Comparison of ENCODE assay signal across 17 cellular contexts in genomic region chr4:150116506-150116905, GRCh38. TPM values are rescaled to one million over a fixed set of nuclear protein-coding genes. Genes with fewer than 3 reads are reported as not detected.
DNase-seq lines count a peak whose midpoint lies in the region; ATAC-seq and TF ChIP-seq lines count a peak whose summit lies in the region.
"Had no signal": no experiment of that assay in that cellular context is flagged by ENCODE, and none has a peak within 500 bp of the region (broad histone marks: within the 10 kb centered on the region; RNA-seq: fewer than 3 reads in every experiment).

No MANE protein-coding gene starts in this region.

- no peak overlapping the region for H4K12ac ChIP-seq in trophoblast cell (ENCODE audit: low read depth, low read length)

- H3K4me3 ChIP-seq in Panc1 (ENCODE audit: low read depth in 2 of 2, low read length in 2 of 2) (no peak overlapping the region), trophoblast cell (ENCODE audit: low read depth, low read length) (no peak overlapping the region), osteoblast (ENCODE audit: insufficient read depth, low read length) (no peak overlapping the region)
- H3K4me3 ChIP-seq: K562, PC-9, SK-N-MC had no signal

- no peak overlapping the region for H3K14ac ChIP-seq in trophoblast cell (ENCODE audit: low read length)

- intact Hi-C loops in Panc1 (cut with micrococcal nuclease; ENCODE audit: unreplicated experiment) (no loop called here), left ventricle myocardium superior (cut with micrococcal nuclease) (no loop called here), head of caudate nucleus (cut with DNase I) (no loop called here)

- H3K18ac ChIP-seq in trophoblast cell (ENCODE audit: low read length): no peak overlapping the region

- CTCF ChIA-PET in Panc1 (lab: Charles Lee): no interaction called here

- no peak for DNase-seq in Panc1 (ENCODE audit: low read depth, low spot score)
- no peak for DNase-seq in caudate nucleus (lab: John Stamatoyannopoulos, UW)
- no peak for DNase-seq in left ventricle myocardium superior
- DNase-seq in trophoblast cell: peak; percentile 65 to 77
- DNase-seq in head of caudate nucleus: no peak
- no peak for DNase-seq in osteoblast (ENCODE audit: insufficient read length, low spot score, missing footprints)
- no peak for DNase-seq in SIG-M5 (lab: John Stamatoyannopoulos, UW)
- DNase-seq: CD4-positive, alpha-beta T cell; HCEC 1CT; NCI-H1417 treated with DMSO at 0.1 percent for 48 hours; NCI-H1930; NCI-H2171; NCI-H774; PC-9 had no signal

- no peaks in the 10 kb centered on the region for H3K79me1 ChIP-seq in trophoblast cell (ENCODE audit: low read length)

- no peak overlapping the region for H3K4ac ChIP-seq in trophoblast cell (ENCODE audit: low read depth, low read length)

- TF ChIP-seq CTCF in Panc1 (IDR thresholded peaks at IDR 0.05): no peak
- no peak for TF ChIP-seq CTCF in osteoblast (IDR thresholded peaks at IDR 0.05; ENCODE audit: extremely low read depth, low read depth, low read length)

- no peak overlapping the region for H4K8ac ChIP-seq in trophoblast cell (ENCODE audit: low read depth, low read length)

- no peak overlapping the region for H3K23ac ChIP-seq in trophoblast cell (ENCODE audit: low read length)

- no peak overlapping the region for H2BK5ac ChIP-seq in trophoblast cell (ENCODE audit: low read depth, low read length, poor library complexity)

- no TSS peak for BruUV-seq in Panc1 (replicated peaks; lab: Mats Ljungman, UMichigan)

- H3K27me3 ChIP-seq in Panc1 (ENCODE audit: control insufficient read depth, insufficient read depth, low read length) (no peaks in the 10 kb centered on the region), trophoblast cell (ENCODE audit: insufficient read depth, low read length) (no peaks in the 10 kb centered on the region), osteoblast (ENCODE audit: insufficient read depth, low read length) (no peaks in the 10 kb centered on the region)

- ATAC-seq in Panc1 (peak; percentile 47; the same call in 1 of the 2 replicates), left ventricle myocardium superior (peak; percentile 88), GM19324 (IDR thresholded peaks at IDR 0.05; ENCODE audit: low FRiP score, unreplicated experiment) (no peak)
- ATAC-seq: K562 had no signal

- peak overlapping the region; percentile 82 for H3K27ac ChIP-seq in Panc1 (ENCODE audit: low read length)
- H3K27ac ChIP-seq in caudate nucleus (ENCODE audit: low read depth, low read length): peak overlapping the region; percentile 73
- no peak overlapping the region for H3K27ac ChIP-seq in trophoblast cell (ENCODE audit: low read depth, low read length)
- no peak overlapping the region for H3K27ac ChIP-seq in osteoblast (ENCODE audit: low read depth, low read length)
- H3K27ac ChIP-seq: PC-9, SK-N-MC had no signal

- no peak overlapping the region for H2BK120ac ChIP-seq in trophoblast cell (ENCODE audit: insufficient read depth, low read length, poor library complexity)

- H4K91ac ChIP-seq in trophoblast cell (ENCODE audit: low read depth, low read length): no peak overlapping the region

- no CpG with 5 or more reads among the region's 2 CpGs for WGBS in trophoblast cell (ENCODE audit: extremely low coverage, insufficient coverage, insufficient read length)

- in situ Hi-C loops in Panc1 (cut with HindIII; ENCODE audit: low pct_unique_long_range_greater_than_20kb, low sequenced_read_pairs): no loop called here

- no peak overlapping the region for H2BK12ac ChIP-seq in trophoblast cell (ENCODE audit: low read length)

- peaks cover 42% of the 10 kb centered on the region for H3K4me1 ChIP-seq in Panc1 (ENCODE audit: control insufficient read depth, insufficient read depth, low read length)
- H3K4me1 ChIP-seq in trophoblast cell (ENCODE audit: control insufficient read depth in 1 of 2, insufficient read depth in 2 of 2, low read length in 2 of 2): no peaks in the 10 kb centered on the region
- peaks cover 34% of the 10 kb centered on the region for H3K4me1 ChIP-seq in osteoblast (ENCODE audit: insufficient read depth, low read length)

- no peaks in the 10 kb centered on the region for H4K20me1 ChIP-seq in osteoblast (ENCODE audit: insufficient read depth, low read length)

- no peak overlapping the region for H2AFZ ChIP-seq in trophoblast cell (ENCODE audit: insufficient read depth, low read length, poor library complexity)
- no peak overlapping the region for H2AFZ ChIP-seq in osteoblast (ENCODE audit: low read length)
- H2AFZ ChIP-seq: PC-9 had no signal

- no peaks in the 10 kb centered on the region for H3K79me2 ChIP-seq in trophoblast cell (ENCODE audit: control insufficient read depth, insufficient read depth, low read length, poor library complexity)
- peaks cover 70% of the 10 kb centered on the region for H3K79me2 ChIP-seq in osteoblast (ENCODE audit: insufficient read depth, low read length)

- POLR2A ChIA-PET in Panc1 (lab: Charles Lee): no interaction called here

- H3K4me2 ChIP-seq in trophoblast cell (ENCODE audit: low read length) (no peak overlapping the region), osteoblast (ENCODE audit: insufficient read depth, low read length) (no peak overlapping the region)
- H3K4me2 ChIP-seq: PC-9 had no signal

- no peak overlapping the region for H3K9ac ChIP-seq in trophoblast cell (ENCODE audit: low read length)

- H3K9me3 ChIP-seq in Panc1 (ENCODE audit: control insufficient read depth, insufficient read depth, low read depth, low read length) (no peaks in the 10 kb centered on the region; the same call in 1 of the 2 replicates), trophoblast cell (ENCODE audit: insufficient read depth, low read depth, low read length) (no peaks in the 10 kb centered on the region), osteoblast (ENCODE audit: low read depth, low read length) (peaks cover under 1% of the 10 kb centered on the region)

- H3K36me3 ChIP-seq in Panc1 (ENCODE audit: control insufficient read depth, insufficient read depth, low read length): no peaks in the 10 kb centered on the region
- no peaks in the 10 kb centered on the region for H3K36me3 ChIP-seq in trophoblast cell (ENCODE audit: control insufficient read depth in 1 of 2, insufficient read depth in 2 of 2, low read length in 2 of 2)
- no peaks in the 10 kb centered on the region for H3K36me3 ChIP-seq in osteoblast (ENCODE audit: insufficient read depth, low read length)

- H2AK5ac ChIP-seq in trophoblast cell (ENCODE audit: low read length): no peak overlapping the region

RNA-seq across cellular contexts. Expression of gene DCLK2, which starts 38.3 kb away (rescaled TPM):
- total RNA-seq in Panc1 (2021; ENCODE audit: unreplicated experiment): 9.5 TPM
- polyA plus RNA-seq in Panc1 (2012; ENCODE audit: insufficient read length): 6.0 TPM
- total RNA-seq in left ventricle myocardium superior: 27.5 TPM
- 0.40 and 0.47 TPM in 2 replicates for polyA plus RNA-seq in trophoblast cell (2013)
- total RNA-seq in osteoblast: 11.6 and 13.6 TPM in 2 replicates
- total RNA-seq: CD4-positive, alpha-beta T cell; K562 had no signal
- polyA plus RNA-seq: K562 had no signal

Comparison
In these comparisons a context has a peak if more than half of its experiments do, and no peak if none do; other contexts are left out.
1. DNase-seq: peak in trophoblast cell (2 of 2); none in Panc1 (single experiment), caudate nucleus (0 of 61), left ventricle myocardium superior (single experiment), head of caudate nucleus (0 of 42), osteoblast (single experiment) and SIG-M5 (single experiment).
2. H3K27ac ChIP-seq: peak in Panc1 (single experiment) and caudate nucleus (single experiment); none in trophoblast cell (single experiment) and osteoblast (single experiment).